ENCODE assay signal across 8 cellular contexts in the genomic region with DNA sequence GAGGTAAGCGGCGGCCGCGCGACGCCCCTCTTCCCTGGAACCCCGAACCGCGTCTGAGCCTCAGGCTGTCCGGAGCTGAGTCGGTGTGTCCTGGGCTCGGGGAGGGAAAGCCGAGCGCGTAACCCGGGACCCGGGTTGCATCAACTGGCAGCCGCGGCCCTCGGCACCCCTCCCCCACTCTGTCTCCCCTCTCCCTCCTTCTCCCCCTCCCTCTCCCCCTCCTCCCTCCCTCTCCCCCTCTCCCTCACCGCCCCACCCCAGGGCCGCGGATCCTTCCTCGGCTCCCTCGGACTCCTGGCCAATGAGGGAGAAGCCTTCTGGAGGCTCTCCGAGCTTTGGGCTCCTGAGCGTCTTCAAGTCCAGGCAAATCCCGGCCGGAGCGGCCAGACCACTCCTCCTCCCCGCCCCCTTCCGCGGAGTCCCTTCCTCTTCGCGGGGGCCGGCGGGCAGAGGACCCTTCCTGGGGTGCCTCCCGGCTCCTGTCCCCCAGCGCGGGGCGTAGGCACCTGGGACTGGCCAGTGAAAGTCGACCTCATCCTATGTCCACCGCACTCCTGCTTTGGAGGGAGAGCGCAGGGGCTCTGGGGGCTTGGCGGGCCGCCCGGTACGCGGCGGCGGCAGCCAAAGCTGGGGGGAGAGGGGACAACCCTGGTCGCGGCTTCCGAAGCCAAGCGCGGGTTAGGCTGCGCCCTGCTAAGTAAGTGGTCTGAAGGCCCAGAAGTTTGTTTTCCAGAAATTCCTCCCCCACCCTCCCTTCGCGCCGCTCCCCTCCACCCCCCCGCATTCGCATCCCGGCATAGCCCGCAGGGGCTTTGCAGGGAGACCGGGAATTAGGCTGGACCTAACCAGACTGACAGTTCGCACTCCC. TPM values are rescaled to one million over a fixed set of nuclear protein-coding genes. Genes with fewer than 3 reads are reported as not detected.
A peak's percentile ranks its signal among the peaks of the same experiment; 100 is the strongest.
DNase-seq lines count a peak whose midpoint lies in the region; ATAC-seq and TF ChIP-seq lines count a peak whose summit lies in the region.

No MANE protein-coding gene starts in this region.

- POLR2A ChIA-PET in HCT116 (lab: Charles Lee) = interaction anchor here (0.6 to 3.6 kb wide), 7 partner anchors 9 to 1552 kb away, joined by 4 to 45 read pairs (median 5); partner anchors contain the start of genes MED18 and PHACTR4
- POLR2A ChIA-PET in OCI-LY7 (lab: Charles Lee) = interaction anchor here (0.6 to 3.1 kb wide), 7 partner anchors 10 to 1395 kb away, joined by 3 to 36 read pairs (median 4); no protein-coding TSS in a partner anchor

- H3K4me3 ChIP-seq in HCT116 (replicated peaks in 1 of 2; ENCODE audit: low read depth in 1 of 2, low read length in 2 of 2) (peak overlapping the region; percentile 91 to 93), OCI-LY7 (ENCODE audit: low read depth, low read length, poor library complexity, severe bottlenecking) (peak overlapping the region; percentile 94), ovary (peak overlapping the region; percentile 99)

- H3K27ac ChIP-seq in HCT116 (ENCODE audit: low read depth, low read length) (peak overlapping the region; percentile 81), OCI-LY7 (ENCODE audit: low read depth, low read length, poor library complexity, severe bottlenecking) (peak overlapping the region; percentile 18), ovary (peak overlapping the region; percentile 85 to 89)

- no peak for TF ChIP-seq POLR2A in HCT116 (IDR thresholded peaks at IDR 0.05; ENCODE audit: borderline replicate concordance, extremely low read depth, insufficient read depth, insufficient read length)
- peak; percentile 12 for TF ChIP-seq POLR2A in ovary (IDR thresholded peaks at IDR 0.05)

- H3K4me2 ChIP-seq in HCT116 (ENCODE audit: low read length) = peak overlapping the region; percentile 95
- peak overlapping the region; percentile 97 for H3K4me2 ChIP-seq in OCI-LY7 (ENCODE audit: low read length)

- CTCF ChIA-PET in HCT116 (lab: Charles Lee) = interaction anchor here (4.1 kb wide), 1 partner anchor 11 kb away, joined by 26 read pairs; no protein-coding TSS in a partner anchor
- CTCF ChIA-PET in OCI-LY7 (lab: Charles Lee; ENCODE audit: unreplicated experiment) = interaction anchor here (0.9 to 1.2 kb wide), 2 partner anchors 11 to 322 kb away, joined by 3 to 5 read pairs; no protein-coding TSS in a partner anchor

- H3K9me2 ChIP-seq in HCT116 (ENCODE audit: insufficient read depth) = no peaks in the 10 kb centered on the region
- H3K9me2 ChIP-seq in OCI-LY7 (ENCODE audit: insufficient read depth, low read length) = no peaks in the 10 kb centered on the region

- H3K27me3 ChIP-seq in HCT116 (ENCODE audit: insufficient read depth, low read length) (no peaks in the 10 kb centered on the region), ovary (no peaks in the 10 kb centered on the region)

- RAD21 ChIA-PET in HCT116 (lab: Charles Lee; ENCODE audit: low non-redundant PET in 1 of 2, low total read pairs in 2 of 2, uncharacterized antibody in 2 of 2, unreplicated experiment in 2 of 2) = interaction anchor here (0.6 to 0.7 kb wide), 3 partner anchors 12 to 138 kb away, joined by 4 read pairs; no protein-coding TSS in a partner anchor

- H3K4me1 ChIP-seq in HCT116 (ENCODE audit: control insufficient read depth in 1 of 2, insufficient read depth in 2 of 2, low read length in 2 of 2) = peaks cover 12 to 21% of the 10 kb centered on the region in 2 experiments
- H3K4me1 ChIP-seq in OCI-LY7 (ENCODE audit: insufficient read depth, low read length, poor library complexity, severe bottlenecking) = peaks cover 24% of the 10 kb centered on the region
- H3K4me1 ChIP-seq in ovary (ENCODE audit: insufficient read depth) = peaks cover 11% of the 10 kb centered on the region

- peaks cover 50% of the 10 kb centered on the region for H3K79me2 ChIP-seq in HCT116 (ENCODE audit: insufficient read depth, low read length)
- peaks cover 37% of the 10 kb centered on the region for H3K79me2 ChIP-seq in OCI-LY7 (ENCODE audit: insufficient read depth, low read depth, low read length)

- H3K36me3 ChIP-seq in HCT116 (ENCODE audit: control insufficient read depth in 1 of 2, insufficient read depth in 2 of 2, low read length in 2 of 2) = no peaks in the 10 kb centered on the region
- H3K36me3 ChIP-seq in OCI-LY7 (ENCODE audit: insufficient read depth, low read length) = no peaks in the 10 kb centered on the region
- H3K36me3 ChIP-seq in ovary = no peaks in the 10 kb centered on the region

- 0 to 1% (median 1%) methylated on average over 35 to 66 of the region's 66 CpGs for WGBS in ovary, 3 donors

- intact Hi-C loops in HCT116 (cut with micrococcal nuclease) (no loop called here), OCI-LY7 (cut with micrococcal nuclease; ENCODE audit: unreplicated experiment) (loop anchor here (1.0 kb wide), 1 partner anchor 12 kb away; no protein-coding TSS in a partner anchor), left cardiac atrium (cut with DNase I) (loop anchor here in 1 of 2 donors (10.0 kb wide), 1 partner anchor 55 kb away; no protein-coding TSS in a partner anchor), ovary (cut with DNase I) (loop anchor here in 2 of 4 donors (10.0 kb wide), 2 partner anchors 85 to 105 kb away; partner anchors contain the start of gene PHACTR4 (in 1 of the 2))

- no TSS peak for BruUV-seq in HCT116 (replicated peaks; lab: Mats Ljungman, UMichigan)
- BruUV-seq in OCI-LY7 (replicated peaks; lab: Mats Ljungman, UMichigan) = no TSS peak

- TF ChIP-seq CTCF in HCT116 (IDR thresholded peaks at IDR 0.05 in 2 of 3, conservative IDR thresholded peaks at IDR 0.05 in 1 of 3; ENCODE audit: borderline replicate concordance in 1 of 3, insufficient read depth in 1 of 3, low read depth in 2 of 3, low read length in 2 of 3) (no peak), OCI-LY7 (conservative IDR thresholded peaks at IDR 0.05; ENCODE audit: low read length) (no peak), ovary (IDR thresholded peaks at IDR 0.05) (peak in 1 of 3 donors; percentile 9)

- DNase-seq in C1 segment of cervical spinal cord (lab: John Stamatoyannopoulos, UW) = peak in 11 of 14 donors; percentile 26 to 78 (median 42)
- DNase-seq in HCT116 (ENCODE audit: low read depth, low spot score) = no peak
- DNase-seq in OCI-LY7 (ENCODE audit: low spot score) = no peak
- peak; percentile 63 for DNase-seq in amniotic stem cell (lab: John Stamatoyannopoulos, UW)
- DNase-seq in left cardiac atrium = peak; percentile 82
- peak; percentile 87 to 88 (median 88) for DNase-seq in ovary
- no peak for DNase-seq in NCI-H2029 (lab: John Stamatoyannopoulos, UW)

- TF ChIP-seq EP300 in ovary (IDR thresholded peaks at IDR 0.05) = no peak

- H3K9ac ChIP-seq in HCT116 (ENCODE audit: low read length) = peak overlapping the region; percentile 79

- H2AFZ ChIP-seq in HCT116 (ENCODE audit: low read depth, low read length, poor library complexity, severe bottlenecking) (no peak overlapping the region), OCI-LY7 (ENCODE audit: low read length) (peak overlapping the region; percentile 50; the same call in 1 of the 2 replicates)

- TF ChIP-seq RAD21 in HCT116 (IDR thresholded peaks at IDR 0.05; ENCODE audit: low read depth) = no peak

- H4K20me1 ChIP-seq in HCT116 (ENCODE audit: insufficient read depth) (no peaks in the 10 kb centered on the region), OCI-LY7 (ENCODE audit: insufficient read depth, low read length) (peaks cover 4% of the 10 kb centered on the region; the same call in 1 of the 2 replicates)

- peak; percentile 56 for ATAC-seq in HCT116
- ATAC-seq in left cardiac atrium = peak; percentile 75 to 84
- ATAC-seq in HG03571 (IDR thresholded peaks at IDR 0.05; ENCODE audit: unreplicated experiment) = no peak

- H3K9me3 ChIP-seq in HCT116 (ENCODE audit: control insufficient read depth in 1 of 2, insufficient read depth in 1 of 2, low read depth in 1 of 2, low read length in 2 of 2) (no peaks in the 10 kb centered on the region), OCI-LY7 (ENCODE audit: low read length) (no peaks in the 10 kb centered on the region), ovary (no peaks in the 10 kb centered on the region)

TF ChIP-seq in HCT116, 20 proteins besides CTCF, POLR2A, EP300 and RAD21 (continues in another document):
- TF ChIP-seq ZFX (IDR thresholded peaks at IDR 0.05) (no peak), EZH2phosphoT487 (IDR thresholded peaks at IDR 0.05; ENCODE audit: borderline replicate concordance) (no peak), YY1 (IDR thresholded peaks at IDR 0.05; ENCODE audit: extremely low read depth, insufficient replicate concordance, low read depth, low read length) (no peak), CEBPB (IDR thresholded peaks at IDR 0.05; ENCODE audit: low read depth) (no peak), CBX3 (IDR thresholded peaks at IDR 0.05; ENCODE audit: low read depth) (no peak), JUND (IDR thresholded peaks at IDR 0.05) (no peak)

RNA-seq across cellular contexts. Expression of gene SESN2, which starts 0.9 kb away (rescaled TPM):
- 36.8 TPM for total RNA-seq in HCT116 (2021; ENCODE audit: unreplicated experiment)
- 63.5 and 66.8 TPM in 2 replicates for polyA plus RNA-seq in HCT116 (2012)
- 18.3 and 22.8 TPM in 2 replicates for total RNA-seq in OCI-LY7 (2014; rRNA removed; shearing (Covaris generic))
- total RNA-seq in OCI-LY7 (2022) = 37.6 and 41.2 TPM in 2 replicates
- 1 to 10 TPM; 4.4 to 4.5 TPM for total RNA-seq in left cardiac atrium
- total RNA-seq in ovary = 10 to 100 TPM; 17.8 to 79.9 (median 29.1) TPM
- polyA plus RNA-seq in ovary = 10 to 100 TPM in 1 of 2 donors, 1 to 10 TPM in 1; 7.4 to 15.2 TPM

RNA-seq across cellular contexts. Expression of gene ATP5IF1, which starts 24.2 kb away (rescaled TPM):
- total RNA-seq in HCT116 (2021; ENCODE audit: unreplicated experiment) = 169 TPM
- 203 and 288 TPM in 2 replicates for polyA plus RNA-seq in HCT116 (2012)
- total RNA-seq in OCI-LY7 (2014; rRNA removed; shearing (Covaris generic)) = 410 and 604 TPM in 2 replicates
- total RNA-seq in OCI-LY7 (2022) = 321 and 330 TPM in 2 replicates
- 100 to 1,000 TPM; 241 to 296 TPM for total RNA-seq in left cardiac atrium
- total RNA-seq in ovary = 100 to 1,000 TPM in 3 of 7 donors, 10 to 100 TPM in 4; 87.2 to 221 (median 94.4) TPM
- 100 to 1,000 TPM; 103 to 226 TPM for polyA plus RNA-seq in ovary

RNA-seq across cellular contexts. Expression of gene DNAJC8, which starts 27.3 kb away (rescaled TPM):
- total RNA-seq in HCT116 (2021; ENCODE audit: unreplicated experiment) (102 TPM), OCI-LY7 (2022) (121 and 129 TPM in 2 replicates), left cardiac atrium (10 to 100 TPM; 59.6 to 62.1 TPM), ovary (10 to 100 TPM; 61.2 to 85.6 (median 77.7) TPM)
- 45.3 and 60.6 TPM in 2 replicates for polyA plus RNA-seq in HCT116 (2012)
- 71.1 and 94.6 TPM in 2 replicates for total RNA-seq in OCI-LY7 (2014; rRNA removed; shearing (Covaris generic))
- polyA plus RNA-seq in ovary = 100 to 1,000 TPM in 1 of 2 donors, 10 to 100 TPM in 1; 87.3 to 181 TPM

Comparison
In these comparisons a context has a peak if more than half of its experiments do, and no peak if none do; other contexts are left out.
1. DNase-seq: peak in C1 segment of cervical spinal cord (11 of 14), amniotic stem cell (single experiment), left cardiac atrium (single experiment) and ovary (5 of 5); none in HCT116 (single experiment), OCI-LY7 (single experiment) and NCI-H2029 (single experiment).
2. H3K27ac ChIP-seq: peak in every context shown above with its lines; median percentile 87 in ovary; 81 in HCT116; 18 in OCI-LY7.
3. Peak in every context shown above with its lines, with median percentiles within 50 percentile points of each other: H3K4me3 ChIP-seq.